ENCODE assay signal across 10 cellular contexts in the genomic region with DNA sequence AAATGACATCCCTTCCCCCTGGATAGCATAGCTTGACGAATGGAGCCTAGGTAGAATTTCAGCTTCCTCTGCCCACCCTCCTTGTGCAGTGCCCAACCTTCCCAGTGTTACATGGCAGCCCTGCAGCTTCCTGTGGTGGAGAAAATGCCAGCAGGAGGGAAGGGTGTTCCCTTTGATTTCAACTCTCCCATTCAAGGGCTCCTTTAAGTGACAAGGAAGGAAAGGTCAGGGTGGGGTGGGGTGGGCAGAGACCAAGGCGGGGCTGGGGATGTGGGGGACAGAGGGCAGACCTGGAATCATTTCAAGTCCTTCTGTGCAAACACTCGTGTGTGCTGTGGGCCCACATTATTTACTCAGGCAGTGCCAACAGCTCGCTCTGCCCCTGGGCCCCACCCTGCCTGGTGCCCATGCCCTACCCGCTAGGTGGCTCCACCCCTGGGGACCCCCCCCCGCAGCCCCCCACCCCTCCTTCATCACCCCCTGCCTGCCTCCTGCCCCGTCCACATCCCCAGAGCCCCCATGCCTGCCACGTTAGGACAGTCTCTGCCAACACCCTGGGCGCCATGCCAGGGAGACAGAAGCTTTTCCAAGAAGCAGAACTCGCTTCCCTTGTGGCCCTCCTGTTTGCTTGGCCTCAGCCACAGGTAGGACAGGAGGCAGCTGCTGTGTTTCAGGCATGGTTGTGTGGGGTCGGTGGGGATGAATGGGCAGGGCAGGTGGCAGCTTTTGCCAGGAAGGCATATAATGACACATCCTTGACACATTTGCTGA. TPM values are rescaled to one million over a fixed set of nuclear protein-coding genes. Genes with fewer than 3 reads are reported as not detected.
A peak's percentile ranks its signal among the peaks of the same experiment; 100 is the strongest.
DNase-seq lines count a peak whose midpoint lies in the region; ATAC-seq and TF ChIP-seq lines count a peak whose summit lies in the region.
"Had no signal": no experiment of that assay in that cellular context is flagged by ENCODE, and none has a peak within 500 bp of the region (broad histone marks: within the 10 kb centered on the region; RNA-seq: fewer than 3 reads in every experiment).

No MANE protein-coding gene starts in this region.

- H2BK12ac ChIP-seq in trophoblast cell (ENCODE audit: low read length), result no peak overlapping the region

- H3K4ac ChIP-seq in trophoblast cell (ENCODE audit: low read depth, low read length), result no peak overlapping the region

- no peak for ATAC-seq in HG03135 (IDR thresholded peaks at IDR 0.05; ENCODE audit: unreplicated experiment)
- ATAC-seq: Panc1 had no signal

- no peak overlapping the region for H3K4me2 ChIP-seq in trophoblast cell (ENCODE audit: low read length)

- no peak overlapping the region for H3K27ac ChIP-seq in HEK293 (ENCODE audit: extremely low read depth, low read depth, low read length)
- peak overlapping the region; percentile 31 to 72 (median 56) for H3K27ac ChIP-seq in stomach
- H3K27ac ChIP-seq in trophoblast cell (ENCODE audit: low read depth, low read length), result no peak overlapping the region

- H2BK5ac ChIP-seq in trophoblast cell (ENCODE audit: low read depth, low read length, poor library complexity), result no peak overlapping the region

- H4K12ac ChIP-seq in trophoblast cell (ENCODE audit: low read depth, low read length), result no peak overlapping the region

- H2BK120ac ChIP-seq in trophoblast cell (ENCODE audit: insufficient read depth, low read length, poor library complexity), result no peak overlapping the region

- intact Hi-C loops in stomach (cut with DNase I; ENCODE audit: low total_unique reads), result no loop called here

- H3K4me3 ChIP-seq in HEK293 (ENCODE audit: low read depth, low read length) (no peak overlapping the region), stomach (no peak overlapping the region), trophoblast cell (ENCODE audit: low read depth, low read length) (no peak overlapping the region)

- no peaks in the 10 kb centered on the region for H3K4me1 ChIP-seq in HEK293 (ENCODE audit: control insufficient read depth, insufficient read depth, low read length)
- peaks cover 11 to 58% (median 54%) of the 10 kb centered on the region in 4 donors for H3K4me1 ChIP-seq in stomach
- H3K4me1 ChIP-seq in trophoblast cell (ENCODE audit: control insufficient read depth in 1 of 2, insufficient read depth in 2 of 2, low read length in 2 of 2), result no peaks in the 10 kb centered on the region

- H3K18ac ChIP-seq in trophoblast cell (ENCODE audit: low read length), result no peak overlapping the region

- H3K9me3 ChIP-seq in HEK293 (ENCODE audit: control insufficient read depth, insufficient read depth, low read depth, low read length) (no peaks in the 10 kb centered on the region), stomach (no peaks in the 10 kb centered on the region), trophoblast cell (ENCODE audit: insufficient read depth, low read depth, low read length) (no peaks in the 10 kb centered on the region)

- TF ChIP-seq CTCF in HEK293 (tag by site-specific recombination; IDR thresholded peaks at IDR 0.05), result no peak
- TF ChIP-seq CTCF in stomach (IDR thresholded peaks at IDR 0.05), result peak in 1 of 7 experiments; percentile 18

- no peak overlapping the region for H4K8ac ChIP-seq in trophoblast cell (ENCODE audit: low read depth, low read length)

- CTCF ChIA-PET in HEK293 (lab: Yijun Ruan, JAX), result interaction anchor here (0.5 to 1.6 kb wide), 3 partner anchors 19 to 320 kb away, joined by 3 read pairs; no protein-coding TSS in a partner anchor

- no peak overlapping the region for H3K23ac ChIP-seq in trophoblast cell (ENCODE audit: low read length)

- no peak overlapping the region for H3K14ac ChIP-seq in trophoblast cell (ENCODE audit: low read length)

- H2AFZ ChIP-seq in trophoblast cell (ENCODE audit: insufficient read depth, low read length, poor library complexity), result no peak overlapping the region

- H3K79me2 ChIP-seq in trophoblast cell (ENCODE audit: control insufficient read depth, insufficient read depth, low read length, poor library complexity), result no peaks in the 10 kb centered on the region

- WGBS in stomach, 5 donors, result 13 to 21% (median 16%) methylated on average over 6 to 11 of the region's 11 CpGs
- WGBS in trophoblast cell (ENCODE audit: extremely low coverage, insufficient coverage, insufficient read length), result no CpG with 5 or more reads among the region's 11 CpGs

- H3K9ac ChIP-seq in trophoblast cell (ENCODE audit: low read length), result no peak overlapping the region

- no peak for TF ChIP-seq EP300 in stomach (IDR thresholded peaks at IDR 0.05)

- H3K79me1 ChIP-seq in trophoblast cell (ENCODE audit: low read length), result no peaks in the 10 kb centered on the region

- DNase-seq in NCI-H524 treated with DMSO at 0.1 percent for 48 hours (lab: John Stamatoyannopoulos, UW) (peak; percentile 12), glomerular visceral epithelial cell (ENCODE audit: extremely low spot score) (peak; percentile 48), stomach (peak; percentile 82), erythroblast (lab: John Stamatoyannopoulos, UW) (no peak), trophoblast cell (no peak)
- no peak for DNase-seq in activated CD4-positive, alpha-beta T cell treated with anti-CD3 and anti-CD28 coated beads, Interleukin-2, amount 50 U/mL, for 48 hours
- DNase-seq: islet precursor cell had no signal

- POLR2A ChIA-PET in HEK293 (lab: Yijun Ruan, JAX), result no interaction called here

- H4K91ac ChIP-seq in trophoblast cell (ENCODE audit: low read depth, low read length), result no peak overlapping the region

- no peaks in the 10 kb centered on the region for H3K27me3 ChIP-seq in stomach
- no peaks in the 10 kb centered on the region for H3K27me3 ChIP-seq in trophoblast cell (ENCODE audit: insufficient read depth, low read length)

- H2AK5ac ChIP-seq in trophoblast cell (ENCODE audit: low read length), result no peak overlapping the region

- H3K36me3 ChIP-seq in HEK293 (ENCODE audit: control insufficient read depth in 2 of 2, insufficient read depth in 1 of 2, low read length in 2 of 2), result no peaks in the 10 kb centered on the region
- no peaks in the 10 kb centered on the region for H3K36me3 ChIP-seq in stomach
- H3K36me3 ChIP-seq in trophoblast cell (ENCODE audit: control insufficient read depth in 1 of 2, insufficient read depth in 2 of 2, low read length in 2 of 2), result no peaks in the 10 kb centered on the region

- TF ChIP-seq POLR2A in stomach (IDR thresholded peaks at IDR 0.05) (no peak), erythroblast (IDR thresholded peaks at IDR 0.05; ENCODE audit: low read length) (no peak)

TF ChIP-seq in HEK293, 187 proteins besides CTCF, POLR2A, EP300 and RAD21:
- TF ChIP-seq ZNF692 (tag by site-specific recombination; IDR thresholded peaks at IDR 0.05) (peak; percentile 59; the same call in 1 of the 2 replicates), ZNF311 (tag by site-specific recombination; IDR thresholded peaks at IDR 0.05; ENCODE audit: borderline replicate concordance) (no peak), KLF1 (tag by site-specific recombination; IDR thresholded peaks at IDR 0.05) (0 out of 2 replicates have a peak, but pooled peaks have one; percentile 45)
- TF ChIP-seq, protein P1, sequence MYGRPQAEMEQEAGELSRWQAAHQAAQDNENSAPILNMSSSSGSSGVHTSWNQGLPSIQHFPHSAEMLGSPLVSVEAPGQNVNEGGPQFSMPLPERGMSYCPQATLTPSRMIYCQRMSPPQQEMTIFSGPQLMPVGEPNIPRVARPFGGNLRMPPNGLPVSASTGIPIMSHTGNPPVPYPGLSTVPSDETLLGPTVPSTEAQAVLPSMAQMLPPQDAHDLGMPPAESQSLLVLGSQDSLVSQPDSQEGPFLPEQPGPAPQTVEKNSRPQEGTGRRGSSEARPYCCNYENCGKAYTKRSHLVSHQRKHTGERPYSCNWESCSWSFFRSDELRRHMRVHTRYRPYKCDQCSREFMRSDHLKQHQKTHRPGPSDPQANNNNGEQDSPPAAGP (tag by site-specific recombination; IDR thresholded peaks at IDR 0.05), result peak; percentile 41; the same call in 1 of the 2 replicates

RNA-seq across cellular contexts. Expression of gene SPDEF, which starts 9.4 kb away (rescaled TPM):
- total RNA-seq in stomach, result 100 to 1,000 TPM in 1 of 5 donors, 10 to 100 TPM in 1, 1 to 10 TPM in 3; 2.2 to 129 (median 9.9) TPM
- 10 to 100 TPM; 34.8 to 59.3 (median 36.7) TPM for polyA plus RNA-seq in stomach
- polyA plus RNA-seq in trophoblast cell (2013), result 0.18 and 0.30 TPM in 2 replicates

Comparison
In these comparisons a context has a peak if more than half of its experiments do, and no peak if none do; other contexts are left out.
1. H3K27ac ChIP-seq: peak in stomach (5 of 5); none in HEK293 (single experiment) and trophoblast cell (single experiment).
2. DNase-seq: peak in NCI-H524 treated with DMSO at 0.1 percent for 48 hours (single experiment), glomerular visceral epithelial cell (single experiment) and stomach (single experiment); none in activated CD4-positive, alpha-beta T cell treated with anti-CD3 and anti-CD28 coated beads, Interleukin-2, amount 50 U/mL, for 48 hours (0 of 2), erythroblast (0 of 2) and trophoblast cell (0 of 2).